8 cellular contexts compared by ENCODE assay signal in the genomic region with DNA sequence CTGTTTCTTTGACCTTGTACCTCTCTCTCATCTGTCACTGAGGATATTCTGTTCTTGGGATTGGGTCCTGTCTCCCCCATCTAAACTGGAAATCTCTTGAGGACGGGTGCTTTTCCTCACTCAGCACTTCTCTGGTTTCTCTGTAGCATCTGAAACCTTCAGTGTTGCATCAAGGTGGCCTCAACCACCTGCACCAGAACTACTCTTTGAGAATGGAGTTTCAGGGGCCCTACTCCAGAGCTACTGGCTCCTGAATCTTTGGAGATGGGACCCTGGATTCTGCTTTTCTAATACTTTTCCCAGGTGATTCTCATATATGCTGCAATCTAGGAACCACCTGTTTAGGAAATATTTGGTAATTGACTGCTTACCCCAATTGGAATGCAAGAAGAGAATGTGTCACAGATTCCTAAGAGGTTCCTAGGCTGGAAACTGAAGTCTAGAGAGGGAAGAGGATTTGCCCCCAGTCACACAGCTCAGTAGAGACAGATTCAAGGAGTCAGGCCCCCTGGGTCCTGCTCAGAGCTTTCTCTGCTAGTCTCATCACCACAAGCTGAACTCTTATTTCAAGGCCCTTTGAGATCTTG. TPM values are rescaled to one million over a fixed set of nuclear protein-coding genes. Genes with fewer than 3 reads are reported as not detected.
DNase-seq lines count a peak whose midpoint lies in the region; ATAC-seq and TF ChIP-seq lines count a peak whose summit lies in the region.

No MANE protein-coding gene starts in this region.

- no peak for TF ChIP-seq CTCF in Loucy (conservative IDR thresholded peaks at IDR 0.05; ENCODE audit: low read length)
- TF ChIP-seq CTCF in spleen (IDR thresholded peaks at IDR 0.05 in 8 of 11, conservative IDR thresholded peaks at IDR 0.05 in 3 of 11): no peak
- TF ChIP-seq CTCF in gastrocnemius medialis (IDR thresholded peaks at IDR 0.05 in 4 of 5, conservative IDR thresholded peaks at IDR 0.05 in 1 of 5): no peak
- TF ChIP-seq CTCF in esophagus squamous epithelium (IDR thresholded peaks at IDR 0.05): no peak

- H3K27ac Mint-ChIP-seq in activated CD8-positive, alpha-beta memory T cell treated with anti-CD3 and anti-CD28 coated beads, Interleukin-2, amount 10 ng/mL, durations not matched to agents 7 days and 5 days: peak overlapping the region; percentile 84

- H4K20me1 ChIP-seq in Loucy (ENCODE audit: insufficient read depth, low read length, poor library complexity, severe bottlenecking): peaks cover 55% of the 10 kb centered on the region

- H3F3A ChIP-seq in Loucy (ENCODE audit: low read depth): peaks cover 4% of the 10 kb centered on the region; the same call in 1 of the 2 replicates

- no peak for DNase-seq in activated CD8-positive, alpha-beta memory T cell treated with anti-CD3 and anti-CD28 coated beads, Interleukin-2, amount 10 ng/mL, durations not matched to agents 7 days and 5 days
- no peak for DNase-seq in activated CD8-positive, alpha-beta memory T cell treated with anti-CD3 and anti-CD28 coated beads, Interleukin-2, amount 50 U/mL, for 48 hours
- no peak for DNase-seq in spleen
- DNase-seq in SHP77 (lab: John Stamatoyannopoulos, UW): no peak
- DNase-seq in gastrocnemius medialis: no peak
- DNase-seq in esophagus squamous epithelium (lab: John Stamatoyannopoulos, UW): no peak

- CTCF ChIA-PET in activated CD8-positive, alpha-beta memory T cell treated with anti-CD3 and anti-CD28 coated beads, Interleukin-2, amount 10 ng/mL, durations not matched to agents 7 days and 5 days (lab: Charles Lee): interaction anchor here (0.9 to 21.2 kb wide), 5 partner anchors 11 to 101 kb away, joined by 3 to 490 read pairs (median 43); no protein-coding TSS in a partner anchor

- no peaks in the 10 kb centered on the region for H3K9me2 ChIP-seq in Loucy (replicated peaks; ENCODE audit: low read depth, low read length)

- H3K36me3 Mint-ChIP-seq in activated CD8-positive, alpha-beta memory T cell treated with anti-CD3 and anti-CD28 coated beads, Interleukin-2, amount 10 ng/mL, durations not matched to agents 7 days and 5 days: peaks cover 92% of the 10 kb centered on the region

- H3K4me3 Mint-ChIP-seq in activated CD8-positive, alpha-beta memory T cell treated with anti-CD3 and anti-CD28 coated beads, Interleukin-2, amount 10 ng/mL, durations not matched to agents 7 days and 5 days: peak overlapping the region; percentile 70

- H3K27me3 Mint-ChIP-seq in activated CD8-positive, alpha-beta memory T cell treated with anti-CD3 and anti-CD28 coated beads, Interleukin-2, amount 10 ng/mL, durations not matched to agents 7 days and 5 days: no peaks in the 10 kb centered on the region

- peaks cover 90% of the 10 kb centered on the region for H3K4me1 Mint-ChIP-seq in activated CD8-positive, alpha-beta memory T cell treated with anti-CD3 and anti-CD28 coated beads, Interleukin-2, amount 10 ng/mL, durations not matched to agents 7 days and 5 days

- no peaks in the 10 kb centered on the region for H3K9me3 Mint-ChIP-seq in activated CD8-positive, alpha-beta memory T cell treated with anti-CD3 and anti-CD28 coated beads, Interleukin-2, amount 10 ng/mL, durations not matched to agents 7 days and 5 days (ENCODE audit: low read depth)

- H3K27me3 ChIP-seq in Loucy (ENCODE audit: insufficient read depth, low read length, poor library complexity, severe bottlenecking) (no peaks in the 10 kb centered on the region), spleen (replicated peaks in 1 of 7) (no peaks in the 10 kb centered on the region), gastrocnemius medialis (no peaks in the 10 kb centered on the region), esophagus squamous epithelium (no peaks in the 10 kb centered on the region)

- peak overlapping the region; percentile 67 for H3K4me3 ChIP-seq in Loucy (ENCODE audit: low read length, poor library complexity, severe bottlenecking)
- peak overlapping the region in 6 of 8 donors; percentile 6 to 56 (median 12) for H3K4me3 ChIP-seq in spleen
- H3K4me3 ChIP-seq in gastrocnemius medialis: no peak overlapping the region
- H3K4me3 ChIP-seq in esophagus squamous epithelium: no peak overlapping the region

- peak overlapping the region; percentile 65 for H3K9ac ChIP-seq in Loucy (ENCODE audit: low read depth, low read length, poor library complexity, severe bottlenecking)

- H3K36me3 ChIP-seq in Loucy (ENCODE audit: insufficient read depth, low read length): peaks cover 20% of the 10 kb centered on the region; the same call in 1 of the 2 replicates
- H3K36me3 ChIP-seq in spleen: peaks cover 0 to 87% (median 15%) of the 10 kb centered on the region in 6 donors
- H3K36me3 ChIP-seq in gastrocnemius medialis: no peaks in the 10 kb centered on the region
- H3K36me3 ChIP-seq in esophagus squamous epithelium: peaks cover 0 to 52% (median 8%) of the 10 kb centered on the region in 3 donors

- WGBS in spleen, 5 donors: 16 to 40% (median 29%) methylated on average over 1 of the region's 1 CpG
- 44 to 77% methylated on average over 1 of the region's 1 CpG for WGBS in esophagus squamous epithelium, 2 donors

- ATAC-seq in activated CD8-positive, alpha-beta memory T cell treated with anti-CD3 and anti-CD28 coated beads, Interleukin-2, amount 10 ng/mL, durations not matched to agents 7 days and 5 days: no peak
- ATAC-seq in HG02759 (IDR thresholded peaks at IDR 0.05; ENCODE audit: unreplicated experiment): peak; percentile 27
- ATAC-seq in gastrocnemius medialis: no peak

- peaks cover 94% of the 10 kb centered on the region for H3K79me2 ChIP-seq in Loucy (ENCODE audit: insufficient read depth, low read length)

- intact Hi-C loops in spleen (cut with DNase I; ENCODE audit: low total_unique reads) (no loop called here), gastrocnemius medialis (cut with DNase I; ENCODE audit: low total_unique reads) (no loop called here), esophagus squamous epithelium (cut with DNase I) (no loop called here)

- H3K27ac ChIP-seq in spleen (peak overlapping the region in 7 of 8 donors; percentile 37 to 100 (median 72)), gastrocnemius medialis (no peak overlapping the region), esophagus squamous epithelium (peak overlapping the region in 1 of 4 donors; percentile 25)

- TF ChIP-seq POLR2A in spleen (IDR thresholded peaks at IDR 0.05) (no peak), gastrocnemius medialis (IDR thresholded peaks at IDR 0.05) (no peak), esophagus squamous epithelium (IDR thresholded peaks at IDR 0.05) (no peak)

- H3K4me2 ChIP-seq in Loucy (ENCODE audit: low read depth, low read length, poor library complexity, severe bottlenecking): peak overlapping the region; percentile 89

- peaks cover 91% of the 10 kb centered on the region for H3K4me1 ChIP-seq in Loucy (ENCODE audit: insufficient read depth, low read length, poor library complexity, severe bottlenecking)
- H3K4me1 ChIP-seq in spleen: peaks cover 87 to 100% (median 99%) of the 10 kb centered on the region in 6 donors
- peaks cover 14 to 25% of the 10 kb centered on the region in 2 donors for H3K4me1 ChIP-seq in gastrocnemius medialis
- peaks cover 0 to 49% (median 12%) of the 10 kb centered on the region in 3 donors for H3K4me1 ChIP-seq in esophagus squamous epithelium

- H3K9me3 ChIP-seq in Loucy (ENCODE audit: insufficient read depth, low read depth, low read length) (no peaks in the 10 kb centered on the region), spleen (no peaks in the 10 kb centered on the region), gastrocnemius medialis (no peaks in the 10 kb centered on the region), esophagus squamous epithelium (no peaks in the 10 kb centered on the region)

- H2AFZ ChIP-seq in Loucy (ENCODE audit: low read length): no peak overlapping the region

- in situ Hi-C loops in gastrocnemius medialis (cut with MboI; ENCODE audit: low sequenced_read_pairs in 4 of 4): no loop called here

RNA-seq across cellular contexts. Expression of gene EIF2D, which starts 48.8 kb away (rescaled TPM):
- total RNA-seq in activated CD8-positive, alpha-beta memory T cell treated with anti-CD3 and anti-CD28 coated beads, Interleukin-2, amount 10 ng/mL, durations not matched to agents 7 days and 5 days: 10 to 100 TPM; 51.7 to 68.4 TPM
- 10 to 100 TPM; 38.7 to 48.6 (median 43.0) TPM for total RNA-seq in spleen
- polyA plus RNA-seq in spleen: 10 to 100 TPM; 41.8 to 51.6 (median 50.0) TPM
- 10 to 100 TPM; 23.7 to 61.2 (median 38.6) TPM for total RNA-seq in gastrocnemius medialis
- 10 to 100 TPM; 26.8 to 54.4 (median 42.2) TPM for total RNA-seq in esophagus squamous epithelium

RNA-seq across cellular contexts. Expression of gene RASSF5, which starts 56.1 kb away (rescaled TPM):
- 100 to 1,000 TPM; 184 to 216 TPM for total RNA-seq in activated CD8-positive, alpha-beta memory T cell treated with anti-CD3 and anti-CD28 coated beads, Interleukin-2, amount 10 ng/mL, durations not matched to agents 7 days and 5 days
- total RNA-seq in spleen (100 to 1,000 TPM; 121 to 168 (median 131) TPM), gastrocnemius medialis (10 to 100 TPM in 2 of 4 donors, 1 to 10 TPM in 2; 5.9 to 15.9 (median 9.4) TPM), esophagus squamous epithelium (10 to 100 TPM; 29.2 to 85.3 (median 35.1) TPM)
- polyA plus RNA-seq in spleen: 10 to 100 TPM; 32.2 to 39.5 (median 35.8) TPM

Comparison
In these comparisons a context has a peak if more than half of its experiments do, and no peak if none do; other contexts are left out.
1. H3K4me3 ChIP-seq: peak in Loucy (single experiment) and spleen (6 of 8); none in gastrocnemius medialis (0 of 4) and esophagus squamous epithelium (0 of 4).
2. H3K27ac ChIP-seq: peak in spleen (7 of 8); none in gastrocnemius medialis (0 of 4).